ENCODE assay signal across 9 cellular contexts in the genomic region with DNA sequence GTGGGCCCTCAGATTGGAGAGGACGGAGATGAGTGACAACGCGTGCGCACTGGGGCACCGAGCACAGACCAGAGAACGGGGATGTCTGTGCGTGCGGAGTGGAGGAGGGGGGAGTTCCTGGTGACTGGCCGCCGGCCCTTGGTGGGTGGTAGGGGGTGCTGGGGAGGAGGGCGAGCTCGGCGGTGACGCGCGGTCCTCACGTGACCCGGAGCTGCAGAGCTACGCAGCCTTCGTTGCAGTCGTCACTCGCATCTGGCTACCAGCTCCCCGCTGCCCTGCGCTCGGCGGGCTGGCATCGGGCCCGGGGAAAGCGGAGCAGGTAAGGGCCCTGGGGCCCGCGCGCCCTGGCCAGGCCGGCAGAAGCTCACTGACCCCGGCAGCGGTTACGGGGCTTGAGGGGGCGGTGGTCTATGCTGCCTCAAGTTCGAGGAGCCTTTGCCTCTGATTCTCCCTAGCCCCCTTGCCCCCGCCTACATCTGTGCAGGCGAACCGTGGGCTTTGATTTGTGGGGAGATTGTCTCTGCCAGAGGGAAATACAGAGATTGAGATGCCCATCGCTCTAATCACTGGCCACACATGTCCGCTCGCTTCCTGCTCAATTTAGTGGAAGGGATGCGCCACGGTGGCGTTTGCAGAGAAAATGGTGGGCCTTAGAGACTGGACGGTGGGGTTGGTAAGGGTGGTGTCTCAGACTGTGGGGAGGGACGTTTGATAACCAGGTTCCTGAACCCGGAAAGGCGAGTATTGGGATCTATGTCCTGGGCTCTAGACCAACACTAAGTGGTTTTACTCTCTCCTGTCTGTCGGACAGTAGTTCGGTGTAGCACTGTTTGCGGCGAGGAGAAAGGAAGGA. TPM values are rescaled to one million over a fixed set of nuclear protein-coding genes. Genes with fewer than 3 reads are reported as not detected.
DNase-seq lines count a peak whose midpoint lies in the region; ATAC-seq and TF ChIP-seq lines count a peak whose summit lies in the region.
"Had no signal": no experiment of that assay in that cellular context is flagged by ENCODE, and none has a peak within 500 bp of the region (broad histone marks: within the 10 kb centered on the region; RNA-seq: fewer than 3 reads in every experiment).

A gene (plus strand): TSS at position 245 of the 853 bp plus-strand sequence. CDS start 3,134 bp downstream, outside the sequence.

- CTCF ChIA-PET in MCF 10A (lab: Yijun Ruan, JAX) = no interaction called here

- H3K36me3 ChIP-seq in Peyer's patch = no peaks in the 10 kb centered on the region
- H3K36me3 ChIP-seq in urinary bladder (ENCODE audit: insufficient read depth) = no peaks in the 10 kb centered on the region
- H3K36me3 ChIP-seq: BLaER1 had no signal

- H3K27ac Mint-ChIP-seq in MCF 10A (ENCODE audit: low read depth, unreplicated experiment) = no peak within 1 kb of the TSS
- H3K27ac Mint-ChIP-seq in activated naive CD8-positive, alpha-beta T cell treated with anti-CD3 and anti-CD28 coated beads, Interleukin-2, amount 10 ng/mL, durations not matched to agents 7 days and 5 days = peak within 1 kb of the TSS; percentile 24

- no peak for TF ChIP-seq CTCF in MCF 10A (IDR thresholded peaks at IDR 0.05; ENCODE audit: unreplicated experiment)
- TF ChIP-seq CTCF in Peyer's patch (IDR thresholded peaks at IDR 0.05) = no peak

- no peaks in the 10 kb centered on the region for H3K9me3 ChIP-seq in Peyer's patch

- peaks cover 6% of the 10 kb centered on the region for H3K36me3 Mint-ChIP-seq in MCF 10A (ENCODE audit: insufficient read depth, unreplicated experiment)
- H3K36me3 Mint-ChIP-seq in activated naive CD8-positive, alpha-beta T cell treated with anti-CD3 and anti-CD28 coated beads, Interleukin-2, amount 10 ng/mL, durations not matched to agents 7 days and 5 days = no peaks in the 10 kb centered on the region

- no peak for TF ChIP-seq POLR2A in Peyer's patch (IDR thresholded peaks at IDR 0.05)

- no peak within 1 kb of the TSS for H3K4me3 Mint-ChIP-seq in MCF 10A (ENCODE audit: unreplicated experiment)
- H3K4me3 Mint-ChIP-seq in activated naive CD8-positive, alpha-beta T cell treated with anti-CD3 and anti-CD28 coated beads, Interleukin-2, amount 10 ng/mL, durations not matched to agents 7 days and 5 days = peak within 1 kb of the TSS; percentile 84

- peaks cover 10% of the 10 kb centered on the region for H3K27me3 Mint-ChIP-seq in MCF 10A (ENCODE audit: insufficient read depth, unreplicated experiment)
- peaks cover 3% of the 10 kb centered on the region for H3K27me3 Mint-ChIP-seq in activated naive CD8-positive, alpha-beta T cell treated with anti-CD3 and anti-CD28 coated beads, Interleukin-2, amount 10 ng/mL, durations not matched to agents 7 days and 5 days

- POLR2A ChIA-PET in MCF 10A (lab: Yijun Ruan, JAX) = no interaction called here
- POLR2A ChIA-PET in activated naive CD8-positive, alpha-beta T cell treated with anti-CD3 and anti-CD28 coated beads, Interleukin-2, amount 10 ng/mL, durations not matched to agents 7 days and 5 days (lab: Charles Lee) = no interaction called here

- WGBS in urinary bladder = 3% methylated on average over 55 of the region's 55 CpGs

- BruUV-seq in MCF 10A (replicated peaks; lab: Mats Ljungman, UMichigan) = no TSS peak

- ATAC-seq in activated naive CD8-positive, alpha-beta T cell treated with anti-CD3 and anti-CD28 coated beads, Interleukin-2, amount 10 ng/mL, durations not matched to agents 7 days and 5 days (ENCODE audit: low read depth) = peak; percentile 78
- ATAC-seq in left ventricle myocardium superior (peak; percentile 88), HG02973 (IDR thresholded peaks at IDR 0.05; ENCODE audit: unreplicated experiment) (no peak)

- peak; percentile 5 to 24 for DNase-seq in T47D (ENCODE audit: low read depth in 1 of 2, low spot score in 1 of 2)
- no peak for DNase-seq in MCF 10A (ENCODE audit: unreplicated experiment)
- peak in 1 of 3 donors; percentile 17 for DNase-seq in Peyer's patch
- DNase-seq in activated naive CD8-positive, alpha-beta T cell treated with anti-CD3 and anti-CD28 coated beads, Interleukin-2, amount 10 ng/mL, durations not matched to agents 7 days and 5 days = peak; percentile 30
- peak; percentile 59 for DNase-seq in left ventricle myocardium superior
- peak; percentile 58 to 97 (median 74) for DNase-seq in posterior cingulate gyrus

- intact Hi-C loops in MCF 10A (cut with micrococcal nuclease) = no loop called here
- intact Hi-C loops in left ventricle myocardium superior (cut with micrococcal nuclease) = no loop called here
- intact Hi-C loops in posterior cingulate gyrus (cut with DNase I) = loop anchor here (10.0 kb wide), 1 partner anchor 71 kb away; no protein-coding TSS in a partner anchor

- H3K4me1 Mint-ChIP-seq in MCF 10A (ENCODE audit: insufficient read depth, unreplicated experiment) = no peaks in the 10 kb centered on the region
- H3K4me1 Mint-ChIP-seq in activated naive CD8-positive, alpha-beta T cell treated with anti-CD3 and anti-CD28 coated beads, Interleukin-2, amount 10 ng/mL, durations not matched to agents 7 days and 5 days = peaks cover 8% of the 10 kb centered on the region

- H3K9me3 Mint-ChIP-seq in MCF 10A (ENCODE audit: unreplicated experiment) = peaks cover 14% of the 10 kb centered on the region
- no peaks in the 10 kb centered on the region for H3K9me3 Mint-ChIP-seq in activated naive CD8-positive, alpha-beta T cell treated with anti-CD3 and anti-CD28 coated beads, Interleukin-2, amount 10 ng/mL, durations not matched to agents 7 days and 5 days

- in situ Hi-C loops in T47D (cut with HindIII; ENCODE audit: low pct_unique_long_range_greater_than_20kb, low sequenced_read_pairs) = no loop called here

- no peaks in the 10 kb centered on the region for H3K27me3 ChIP-seq in Peyer's patch
- H3K27me3 ChIP-seq: BLaER1 had no signal

- peak within 1 kb of the TSS in 1 of 4 donors; percentile 35 for H3K27ac ChIP-seq in Peyer's patch
- peak within 1 kb of the TSS; percentile 50 for H3K27ac ChIP-seq in urinary bladder (ENCODE audit: low read depth)
- H3K27ac ChIP-seq: BLaER1 had no signal

- H3K4me3 ChIP-seq in Peyer's patch (peak within 1 kb of the TSS; percentile 28 to 47 (median 35)), urinary bladder (ENCODE audit: low read depth, low read length) (peak within 1 kb of the TSS; percentile 53)
- H3K4me3 ChIP-seq: BLaER1 had no signal

- H3K4me1 ChIP-seq in Peyer's patch (no peaks in the 10 kb centered on the region), urinary bladder (ENCODE audit: insufficient read depth) (no peaks in the 10 kb centered on the region)
- H3K4me1 ChIP-seq: BLaER1 had no signal

RNA-seq across cellular contexts. Expression of the gene that starts here (rescaled TPM):
- not detected in 2 replicates for total RNA-seq in MCF 10A (2022)
- total RNA-seq in Peyer's patch = 10 to 100 TPM; 11.8 to 20.0 (median 16.3) TPM
- total RNA-seq in activated naive CD8-positive, alpha-beta T cell treated with anti-CD3 and anti-CD28 coated beads, Interleukin-2, amount 10 ng/mL, durations not matched to agents 7 days and 5 days = 1 to 10 TPM; 4.3 to 4.8 TPM
- total RNA-seq in left ventricle myocardium superior = 5.5 TPM
- total RNA-seq in urinary bladder = 28.0 TPM
- polyA plus RNA-seq in urinary bladder = 11.5 TPM
